Comparison of ENCODE assay signal across 8 cellular contexts in the genomic region with DNA sequence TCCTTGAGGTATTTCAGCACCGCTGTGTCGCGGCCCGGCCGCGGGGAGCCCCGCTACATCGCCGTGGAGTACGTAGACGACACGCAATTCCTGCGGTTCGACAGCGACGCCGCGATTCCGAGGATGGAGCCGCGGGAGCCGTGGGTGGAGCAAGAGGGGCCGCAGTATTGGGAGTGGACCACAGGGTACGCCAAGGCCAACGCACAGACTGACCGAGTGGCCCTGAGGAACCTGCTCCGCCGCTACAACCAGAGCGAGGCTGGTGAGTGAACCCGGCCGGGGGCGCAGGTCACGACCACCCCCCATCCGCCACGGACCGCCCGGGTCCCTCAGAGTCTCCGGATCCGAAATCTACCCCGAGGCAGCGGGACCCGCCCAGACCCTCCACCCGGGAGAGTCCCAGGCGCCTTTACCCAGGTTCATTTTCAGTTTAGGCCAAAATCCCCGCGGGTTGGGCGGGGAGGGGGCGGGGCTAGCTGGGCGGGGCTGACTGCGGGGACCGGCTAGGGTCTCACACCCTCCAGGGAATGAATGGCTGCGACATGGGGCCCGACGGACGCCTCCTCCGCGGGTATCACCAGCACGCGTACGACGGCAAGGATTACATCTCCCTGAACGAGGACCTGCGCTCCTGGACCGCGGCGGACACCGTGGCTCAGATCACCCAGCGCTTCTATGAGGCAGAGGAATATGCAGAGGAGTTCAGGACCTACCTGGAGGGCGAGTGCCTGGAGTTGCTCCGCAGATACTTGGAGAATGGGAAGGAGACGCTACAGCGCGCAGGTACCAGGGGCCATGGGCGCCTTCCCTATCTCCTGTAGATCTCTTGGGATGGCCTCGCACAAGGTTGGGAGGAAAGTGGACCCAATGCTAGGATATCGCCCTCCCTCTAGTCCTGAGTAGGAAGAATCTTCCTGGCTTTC. TPM values are rescaled to one million over a fixed set of nuclear protein-coding genes. Genes with fewer than 3 reads are reported as not detected.
DNase-seq lines count a peak whose midpoint lies in the region; ATAC-seq and TF ChIP-seq lines count a peak whose summit lies in the region.

No MANE protein-coding gene starts in this region.

- H3K4me1 ChIP-seq in liver (ENCODE audit: control insufficient read depth in 4 of 4, insufficient read depth in 4 of 4, low read length in 3 of 4), result peaks cover 0 to 18% (median 13%) of the 10 kb centered on the region in 4 donors

- no peaks in the 10 kb centered on the region; the same call in 1 of the 2 replicates for H3K36me3 Mint-ChIP-seq in WTC11

- no peaks in the 10 kb centered on the region for H3K9me3 Mint-ChIP-seq in WTC11

- DNase-seq in ELR (ENCODE audit: low read depth) (peak; percentile 13), WTC11 (ENCODE audit: low spot score) (peak; percentile 68), cardiac fibroblast (ENCODE audit: low read depth in 2 of 2) (peak in 1 of 2 donors; percentile 5), NCI-H1436 treated with DMSO at 0.1 percent for 48 hours (lab: John Stamatoyannopoulos, UW) (no peak), globus pallidus (ENCODE audit: low spot score) (no peak)
- peak; percentile 65 for DNase-seq in stimulated activated CD8-positive, alpha-beta memory T cell treated with anti-CD3 and anti-CD28 coated beads, Interleukin-12 subunit alpha, Interleukin-12 subunit beta, amount 100 ng/mL, for 1 hour (ENCODE audit: low read depth)

- TF ChIP-seq RAD21 in liver (IDR thresholded peaks at IDR 0.05), result no peak

- CTCF ChIA-PET in WTC11 (lab: Charles Lee), result interaction anchor here (0.6 to 1.0 kb wide), 4 partner anchors 14 to 74 kb away, joined by 3 to 5 read pairs (median 4); no protein-coding TSS in a partner anchor

- peaks cover 5 to 23% (median 12%) of the 10 kb centered on the region in 4 donors for H3K36me3 ChIP-seq in liver (ENCODE audit: control insufficient read depth in 4 of 4, insufficient read depth in 3 of 4, low read depth in 1 of 4, low read length in 3 of 4)

- H3K9ac ChIP-seq in liver (ENCODE audit: low read depth in 1 of 2, low read length in 2 of 2), result peak overlapping the region; percentile 69 to 96

- WGBS in liver, result 14% methylated on average over 76 of the region's 76 CpGs

- peak overlapping the region; percentile 72 to 79 for H3K4me3 ChIP-seq in cardiac fibroblast (replicated peaks in 1 of 2; ENCODE audit: low read depth in 2 of 2, low read length in 2 of 2)
- H3K4me3 ChIP-seq in liver (ENCODE audit: low read depth in 1 of 3, low read length in 3 of 3), result peak overlapping the region; percentile 83 to 90 (median 89)

- H3K27ac Mint-ChIP-seq in WTC11, result no peak overlapping the region

- H3K4me3 Mint-ChIP-seq in WTC11, result peak overlapping the region; percentile 76

- peak; percentile 54 for ATAC-seq in HG02642 (IDR thresholded peaks at IDR 0.05; ENCODE audit: poor library complexity, unreplicated experiment)
- peak; percentile 63 for ATAC-seq in WTC11

- H3K9me3 ChIP-seq in liver (ENCODE audit: control insufficient read depth in 4 of 4, low read length in 3 of 4), result no peaks in the 10 kb centered on the region

- H3K27me3 Mint-ChIP-seq in WTC11 (ENCODE audit: low read depth), result peaks cover 78% of the 10 kb centered on the region

- peak overlapping the region; percentile 93 to 95 for H3K27ac ChIP-seq in liver (ENCODE audit: low read depth in 1 of 2, low read length in 2 of 2)

- POLR2A ChIA-PET in WTC11 (lab: Charles Lee), result interaction anchor here (0.6 kb wide), 1 partner anchor 268 kb away, joined by 7 read pairs; no protein-coding TSS in a partner anchor

- TF ChIP-seq CTCF in WTC11 (IDR thresholded peaks at IDR 0.05) (no peak), cardiac fibroblast (IDR thresholded peaks at IDR 0.05; ENCODE audit: low read depth, low read length) (no peak), liver (IDR thresholded peaks at IDR 0.05; ENCODE audit: low read depth, low read length, missing input control) (no peak)

- 0 out of 2 replicates have a peak, but pooled peaks cover 3% of the 10 kb centered on the region for H3K4me1 Mint-ChIP-seq in WTC11

- no peaks in the 10 kb centered on the region for H3K27me3 ChIP-seq in liver (ENCODE audit: control insufficient read depth in 4 of 4, insufficient read depth in 4 of 4, low read length in 3 of 4)

TF ChIP-seq in WTC11, 78 proteins besides CTCF, POLR2A, EP300 and RAD21 (continues in another document):
- TF ChIP-seq, protein P1, sequence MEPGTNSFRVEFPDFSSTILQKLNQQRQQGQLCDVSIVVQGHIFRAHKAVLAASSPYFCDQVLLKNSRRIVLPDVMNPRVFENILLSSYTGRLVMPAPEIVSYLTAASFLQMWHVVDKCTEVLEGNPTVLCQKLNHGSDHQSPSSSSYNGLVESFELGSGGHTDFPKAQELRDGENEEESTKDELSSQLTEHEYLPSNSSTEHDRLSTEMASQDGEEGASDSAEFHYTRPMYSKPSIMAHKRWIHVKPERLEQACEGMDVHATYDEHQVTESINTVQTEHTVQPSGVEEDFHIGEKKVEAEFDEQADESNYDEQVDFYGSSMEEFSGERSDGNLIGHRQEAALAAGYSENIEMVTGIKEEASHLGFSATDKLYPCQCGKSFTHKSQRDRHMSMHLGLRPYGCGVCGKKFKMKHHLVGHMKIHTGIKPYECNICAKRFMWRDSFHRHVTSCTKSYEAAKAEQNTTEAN (CRISPR knock-in tag; IDR thresholded peaks at IDR 0.05), result no peak
- TF ChIP-seq HMGA2 (CRISPR knock-in tag; IDR thresholded peaks at IDR 0.05) (no peak), NR3C1 (CRISPR knock-in tag; conservative IDR thresholded peaks at IDR 0.05; ENCODE audit: low read depth) (0 out of 2 replicates have a peak, but pooled peaks have one; percentile 20), MYBL2 (CRISPR knock-in tag; IDR thresholded peaks at IDR 0.05) (0 out of 2 replicates have a peak, but pooled peaks have one; percentile 50), ATF1 (CRISPR knock-in tag; IDR thresholded peaks at IDR 0.05) (no peak), ZNF121 (CRISPR knock-in tag; IDR thresholded peaks at IDR 0.05) (no peak), ZNF423 (CRISPR knock-in tag; IDR thresholded peaks at IDR 0.05) (no peak)
- TF ChIP-seq, protein P2, sequence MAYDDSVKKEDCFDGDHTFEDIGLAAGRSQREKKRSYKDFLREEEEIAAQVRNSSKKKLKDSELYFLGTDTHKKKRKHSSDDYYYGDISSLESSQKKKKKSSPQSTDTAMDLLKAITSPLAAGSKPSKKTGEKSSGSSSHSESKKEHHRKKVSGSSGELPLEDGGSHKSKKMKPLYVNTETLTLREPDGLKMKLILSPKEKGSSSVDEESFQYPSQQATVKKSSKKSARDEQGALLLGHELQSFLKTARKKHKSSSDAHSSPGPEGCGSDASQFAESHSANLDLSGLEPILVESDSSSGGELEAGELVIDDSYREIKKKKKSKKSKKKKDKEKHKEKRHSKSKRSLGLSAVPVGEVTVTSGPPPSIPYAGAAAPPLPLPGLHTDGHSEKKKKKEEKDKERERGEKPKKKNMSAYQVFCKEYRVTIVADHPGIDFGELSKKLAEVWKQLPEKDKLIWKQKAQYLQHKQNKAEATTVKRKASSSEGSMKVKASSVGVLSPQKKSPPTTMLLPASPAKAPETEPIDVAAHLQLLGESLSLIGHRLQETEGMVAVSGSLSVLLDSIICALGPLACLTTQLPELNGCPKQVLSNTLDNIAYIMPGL (CRISPR knock-in tag; IDR thresholded peaks at IDR 0.05), result 0 out of 2 replicates have a peak, but pooled peaks have one; percentile 60

TF ChIP-seq in liver, 16 proteins besides CTCF, POLR2A, EP300 and RAD21 (continues in another document):
- TF ChIP-seq SP1 (IDR thresholded peaks at IDR 0.05) (no peak), TAF1 (conservative IDR thresholded peaks at IDR 0.05) (no peak), YY1 (IDR thresholded peaks at IDR 0.05) (no peak), EGR1 (IDR thresholded peaks at IDR 0.05; ENCODE audit: low read depth in 2 of 2) (no peak), FOXA1 (IDR thresholded peaks at IDR 0.05) (no peak), RXRA (IDR thresholded peaks at IDR 0.05) (no peak), NR2F2 (IDR thresholded peaks at IDR 0.05) (no peak), JUND (IDR thresholded peaks at IDR 0.05) (no peak), GABPA (IDR thresholded peaks at IDR 0.05 in 1 of 2, conservative IDR thresholded peaks at IDR 0.05 in 1 of 2) (no peak)
- TF ChIP-seq, protein P3, sequence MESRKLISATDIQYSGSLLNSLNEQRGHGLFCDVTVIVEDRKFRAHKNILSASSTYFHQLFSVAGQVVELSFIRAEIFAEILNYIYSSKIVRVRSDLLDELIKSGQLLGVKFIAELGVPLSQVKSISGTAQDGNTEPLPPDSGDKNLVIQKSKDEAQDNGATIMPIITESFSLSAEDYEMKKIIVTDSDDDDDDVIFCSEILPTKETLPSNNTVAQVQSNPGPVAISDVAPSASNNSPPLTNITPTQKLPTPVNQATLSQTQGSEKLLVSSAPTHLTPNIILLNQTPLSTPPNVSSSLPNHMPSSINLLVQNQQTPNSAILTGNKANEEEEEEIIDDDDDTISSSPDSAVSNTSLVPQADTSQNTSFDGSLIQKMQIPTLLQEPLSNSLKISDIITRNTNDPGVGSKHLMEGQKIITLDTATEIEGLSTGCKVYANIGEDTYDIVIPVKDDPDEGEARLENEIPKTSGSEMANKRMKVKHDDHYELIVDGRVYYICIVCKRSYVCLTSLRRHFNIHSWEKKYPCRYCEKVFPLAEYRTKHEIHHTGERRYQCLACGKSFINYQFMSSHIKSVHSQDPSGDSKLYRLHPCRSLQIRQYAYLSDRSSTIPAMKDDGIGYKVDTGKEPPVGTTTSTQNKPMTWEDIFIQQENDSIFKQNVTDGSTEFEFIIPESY (IDR thresholded peaks at IDR 0.05), result no peak
- TF ChIP-seq, protein P4, sequence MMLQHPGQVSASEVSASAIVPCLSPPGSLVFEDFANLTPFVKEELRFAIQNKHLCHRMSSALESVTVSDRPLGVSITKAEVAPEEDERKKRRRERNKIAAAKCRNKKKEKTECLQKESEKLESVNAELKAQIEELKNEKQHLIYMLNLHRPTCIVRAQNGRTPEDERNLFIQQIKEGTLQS (IDR thresholded peaks at IDR 0.05), result no peak
- TF ChIP-seq, protein P5, sequence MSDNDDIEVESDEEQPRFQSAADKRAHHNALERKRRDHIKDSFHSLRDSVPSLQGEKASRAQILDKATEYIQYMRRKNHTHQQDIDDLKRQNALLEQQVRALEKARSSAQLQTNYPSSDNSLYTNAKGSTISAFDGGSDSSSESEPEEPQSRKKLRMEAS (IDR thresholded peaks at IDR 0.05), result no peak

RNA-seq across cellular contexts. Expression of a gene that starts 0.7 kb away (rescaled TPM):
- total RNA-seq in WTC11 (2021) (7.5 to 11.8 TPM (median 11.2 TPM) in 3 replicates), liver (10 to 100 TPM; 12.1 to 51.1 TPM)
- polyA plus RNA-seq in liver, result 10 to 100 TPM; 12.4 to 53.0 TPM

RNA-seq across cellular contexts. Expression of a gene that starts 43.0 kb away (rescaled TPM):
- total RNA-seq in WTC11 (2021) (6.0 to 6.4 TPM (median 6.2 TPM) in 3 replicates), liver (not detected)
- polyA plus RNA-seq in liver, result not detected

Comparison
In these comparisons a context has a peak if more than half of its experiments do, and no peak if none do; other contexts are left out.
1. DNase-seq: peak in ELR (single experiment), WTC11 (single experiment) and stimulated activated CD8-positive, alpha-beta memory T cell treated with anti-CD3 and anti-CD28 coated beads, Interleukin-12 subunit alpha, Interleukin-12 subunit beta, amount 100 ng/mL, for 1 hour (single experiment); none in NCI-H1436 treated with DMSO at 0.1 percent for 48 hours (single experiment) and globus pallidus (single experiment).